2 cellular contexts compared by ENCODE assay signal in the genomic region with DNA sequence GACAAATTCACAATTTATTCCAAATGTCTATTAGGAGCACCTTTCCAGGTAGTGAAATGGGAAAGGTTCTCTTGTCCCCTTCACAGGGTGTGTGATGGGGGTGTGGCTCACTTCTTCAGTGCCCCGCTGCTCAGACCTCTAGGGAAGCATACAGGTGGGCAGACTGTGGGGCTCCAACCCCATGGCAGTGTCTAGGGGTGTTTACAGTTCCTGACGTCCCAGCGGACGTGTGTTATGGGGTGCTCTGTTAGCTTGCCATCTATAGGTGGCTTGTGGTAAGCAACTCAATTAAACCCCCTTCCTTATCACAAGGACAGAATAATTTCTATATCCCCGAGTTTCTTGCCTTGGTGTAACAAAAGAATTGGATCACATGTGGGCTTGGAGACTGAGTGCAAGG.
TF ChIP-seq lines count a peak whose summit lies in the region.

No MANE protein-coding gene starts in this region.

TF ChIP-seq in WTC11, 78 proteins besides CTCF, POLR2A, EP300 and RAD21:
- no peak for TF ChIP-seq ZNF671 (CRISPR knock-in tag; IDR thresholded peaks at IDR 0.05)
- TF ChIP-seq, protein P1, sequence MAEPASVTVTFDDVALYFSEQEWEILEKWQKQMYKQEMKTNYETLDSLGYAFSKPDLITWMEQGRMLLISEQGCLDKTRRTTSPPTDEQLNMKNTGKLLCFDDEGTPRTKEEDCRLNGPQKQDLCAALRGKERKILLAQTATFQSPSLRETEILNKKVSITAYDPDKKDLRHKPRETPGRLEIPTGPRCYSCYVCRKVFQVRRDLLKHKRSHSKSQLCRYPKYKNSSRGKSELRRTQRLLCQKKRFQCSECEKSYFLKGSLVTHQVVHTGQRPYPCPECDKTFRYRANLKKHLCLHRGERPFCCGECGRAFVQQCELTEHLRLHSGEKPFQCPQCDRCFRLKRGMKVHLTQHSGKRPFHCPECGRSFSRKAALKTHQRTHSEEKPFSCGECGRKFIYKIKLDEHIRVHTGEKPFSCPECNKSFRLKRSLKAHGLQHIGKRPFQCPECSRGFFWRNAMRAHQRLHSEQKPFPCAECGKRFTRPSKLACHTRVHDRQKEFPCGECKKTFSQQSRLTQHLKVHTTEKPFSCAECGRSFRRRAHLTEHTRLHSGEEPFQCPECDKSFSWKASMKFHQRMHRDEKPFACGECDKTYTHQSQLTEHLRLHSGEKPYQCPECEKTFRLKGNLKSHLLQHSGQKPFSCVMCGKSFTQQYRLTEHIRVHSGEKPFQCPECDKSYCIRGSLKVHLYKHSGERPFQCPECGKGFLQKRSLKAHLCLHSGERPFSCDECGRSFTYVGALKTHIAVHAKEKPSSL (CRISPR knock-in tag; conservative IDR thresholded peaks at IDR 0.05): no peak
- TF ChIP-seq ZNF232 (CRISPR knock-in tag; IDR thresholded peaks at IDR 0.05): no peak
- TF ChIP-seq RELA (CRISPR knock-in tag; IDR thresholded peaks at IDR 0.05; ENCODE audit: borderline replicate concordance): no peak
- TF ChIP-seq GTF2I (CRISPR knock-in tag; conservative IDR thresholded peaks at IDR 0.05): no peak
- TF ChIP-seq ZNF396 (CRISPR knock-in tag; IDR thresholded peaks at IDR 0.05; ENCODE audit: borderline replicate concordance): no peak
- no peak for TF ChIP-seq TEAD1 (CRISPR knock-in tag; IDR thresholded peaks at IDR 0.05)

TF ChIP-seq in SK-N-SH, 30 proteins besides CTCF, POLR2A, EP300 and RAD21:
- no peak for TF ChIP-seq RXRA (IDR thresholded peaks at IDR 0.05; ENCODE audit: borderline replicate concordance, low read depth)
- no peak for TF ChIP-seq SIN3A (IDR thresholded peaks at IDR 0.05; ENCODE audit: borderline replicate concordance, low read depth, low read length)
- TF ChIP-seq RFX5 (IDR thresholded peaks at IDR 0.05; ENCODE audit: low read length): no peak
- TF ChIP-seq POLR2AphosphoS5 (IDR thresholded peaks at IDR 0.05; ENCODE audit: low read depth, low read length): no peak
- TF ChIP-seq MXI1 (IDR thresholded peaks at IDR 0.05; ENCODE audit: low read depth, low read length): no peak
- TF ChIP-seq JUND (IDR thresholded peaks at IDR 0.05): no peak
- no peak for TF ChIP-seq MEF2A (IDR thresholded peaks at IDR 0.05; ENCODE audit: borderline replicate concordance, low read depth)
- TF ChIP-seq, protein P2, sequence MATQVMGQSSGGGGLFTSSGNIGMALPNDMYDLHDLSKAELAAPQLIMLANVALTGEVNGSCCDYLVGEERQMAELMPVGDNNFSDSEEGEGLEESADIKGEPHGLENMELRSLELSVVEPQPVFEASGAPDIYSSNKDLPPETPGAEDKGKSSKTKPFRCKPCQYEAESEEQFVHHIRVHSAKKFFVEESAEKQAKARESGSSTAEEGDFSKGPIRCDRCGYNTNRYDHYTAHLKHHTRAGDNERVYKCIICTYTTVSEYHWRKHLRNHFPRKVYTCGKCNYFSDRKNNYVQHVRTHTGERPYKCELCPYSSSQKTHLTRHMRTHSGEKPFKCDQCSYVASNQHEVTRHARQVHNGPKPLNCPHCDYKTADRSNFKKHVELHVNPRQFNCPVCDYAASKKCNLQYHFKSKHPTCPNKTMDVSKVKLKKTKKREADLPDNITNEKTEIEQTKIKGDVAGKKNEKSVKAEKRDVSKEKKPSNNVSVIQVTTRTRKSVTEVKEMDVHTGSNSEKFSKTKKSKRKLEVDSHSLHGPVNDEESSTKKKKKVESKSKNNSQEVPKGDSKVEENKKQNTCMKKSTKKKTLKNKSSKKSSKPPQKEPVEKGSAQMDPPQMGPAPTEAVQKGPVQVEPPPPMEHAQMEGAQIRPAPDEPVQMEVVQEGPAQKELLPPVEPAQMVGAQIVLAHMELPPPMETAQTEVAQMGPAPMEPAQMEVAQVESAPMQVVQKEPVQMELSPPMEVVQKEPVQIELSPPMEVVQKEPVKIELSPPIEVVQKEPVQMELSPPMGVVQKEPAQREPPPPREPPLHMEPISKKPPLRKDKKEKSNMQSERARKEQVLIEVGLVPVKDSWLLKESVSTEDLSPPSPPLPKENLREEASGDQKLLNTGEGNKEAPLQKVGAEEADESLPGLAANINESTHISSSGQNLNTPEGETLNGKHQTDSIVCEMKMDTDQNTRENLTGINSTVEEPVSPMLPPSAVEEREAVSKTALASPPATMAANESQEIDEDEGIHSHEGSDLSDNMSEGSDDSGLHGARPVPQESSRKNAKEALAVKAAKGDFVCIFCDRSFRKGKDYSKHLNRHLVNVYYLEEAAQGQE (IDR thresholded peaks at IDR 0.05; ENCODE audit: low read depth, low read length): no peak
- TF ChIP-seq, protein P3, sequence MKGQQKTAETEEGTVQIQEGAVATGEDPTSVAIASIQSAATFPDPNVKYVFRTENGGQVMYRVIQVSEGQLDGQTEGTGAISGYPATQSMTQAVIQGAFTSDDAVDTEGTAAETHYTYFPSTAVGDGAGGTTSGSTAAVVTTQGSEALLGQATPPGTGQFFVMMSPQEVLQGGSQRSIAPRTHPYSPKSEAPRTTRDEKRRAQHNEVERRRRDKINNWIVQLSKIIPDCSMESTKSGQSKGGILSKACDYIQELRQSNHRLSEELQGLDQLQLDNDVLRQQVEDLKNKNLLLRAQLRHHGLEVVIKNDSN (IDR thresholded peaks at IDR 0.05; ENCODE audit: borderline replicate concordance, low read depth): no peak
- no peak for TF ChIP-seq GABPA (IDR thresholded peaks at IDR 0.05; ENCODE audit: low read depth)
- TF ChIP-seq, protein P4, sequence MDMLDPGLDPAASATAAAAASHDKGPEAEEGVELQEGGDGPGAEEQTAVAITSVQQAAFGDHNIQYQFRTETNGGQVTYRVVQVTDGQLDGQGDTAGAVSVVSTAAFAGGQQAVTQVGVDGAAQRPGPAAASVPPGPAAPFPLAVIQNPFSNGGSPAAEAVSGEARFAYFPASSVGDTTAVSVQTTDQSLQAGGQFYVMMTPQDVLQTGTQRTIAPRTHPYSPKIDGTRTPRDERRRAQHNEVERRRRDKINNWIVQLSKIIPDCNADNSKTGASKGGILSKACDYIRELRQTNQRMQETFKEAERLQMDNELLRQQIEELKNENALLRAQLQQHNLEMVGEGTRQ (IDR thresholded peaks at IDR 0.05; ENCODE audit: borderline replicate concordance, low read depth, low read length): no peak
- TF ChIP-seq FOSL2 (IDR thresholded peaks at IDR 0.05; ENCODE audit: borderline replicate concordance, low read depth): no peak
- TF ChIP-seq RCOR1 (IDR thresholded peaks at IDR 0.05; ENCODE audit: low read length): no peak
- TF ChIP-seq, protein P5, sequence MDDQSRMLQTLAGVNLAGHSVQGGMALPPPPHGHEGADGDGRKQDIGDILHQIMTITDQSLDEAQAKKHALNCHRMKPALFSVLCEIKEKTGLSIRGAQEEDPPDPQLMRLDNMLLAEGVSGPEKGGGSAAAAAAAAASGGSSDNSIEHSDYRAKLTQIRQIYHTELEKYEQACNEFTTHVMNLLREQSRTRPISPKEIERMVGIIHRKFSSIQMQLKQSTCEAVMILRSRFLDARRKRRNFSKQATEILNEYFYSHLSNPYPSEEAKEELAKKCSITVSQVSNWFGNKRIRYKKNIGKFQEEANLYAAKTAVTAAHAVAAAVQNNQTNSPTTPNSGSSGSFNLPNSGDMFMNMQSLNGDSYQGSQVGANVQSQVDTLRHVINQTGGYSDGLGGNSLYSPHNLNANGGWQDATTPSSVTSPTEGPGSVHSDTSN (IDR thresholded peaks at IDR 0.05): no peak
- no peak for TF ChIP-seq SMC3 (IDR thresholded peaks at IDR 0.05; ENCODE audit: low read depth, low read length)
- TF ChIP-seq NFIC (IDR thresholded peaks at IDR 0.05; ENCODE audit: borderline replicate concordance): no peak
- TF ChIP-seq TAF1 (IDR thresholded peaks at IDR 0.05; ENCODE audit: borderline replicate concordance, low read depth, low read length): no peak
- no peak for TF ChIP-seq GATA2 (CRISPR knock-in tag; IDR thresholded peaks at IDR 0.05)
- TF ChIP-seq, protein P6, sequence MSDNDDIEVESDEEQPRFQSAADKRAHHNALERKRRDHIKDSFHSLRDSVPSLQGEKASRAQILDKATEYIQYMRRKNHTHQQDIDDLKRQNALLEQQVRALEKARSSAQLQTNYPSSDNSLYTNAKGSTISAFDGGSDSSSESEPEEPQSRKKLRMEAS (IDR thresholded peaks at IDR 0.05; ENCODE audit: low read depth): no peak
- TF ChIP-seq TCF12 (IDR thresholded peaks at IDR 0.05): no peak
